Comparison of ENCODE assay signal across 1 cellular context in genomic region chr22:46776486-46776826, GRCh38.
TF ChIP-seq lines count a peak whose summit lies in the region.

No MANE protein-coding gene starts in this region.

TF ChIP-seq in GM12878, 131 proteins besides CTCF, POLR2A, EP300 and RAD21:
- TF ChIP-seq REST (IDR thresholded peaks at IDR 0.05; ENCODE audit: low read depth, low read length) (no peak), CUX1 (IDR thresholded peaks at IDR 0.05; ENCODE audit: insufficient replicate concordance, low read depth, low read length) (no peak), RB1 (IDR thresholded peaks at IDR 0.05; ENCODE audit: borderline replicate concordance) (no peak), MXI1 (IDR thresholded peaks at IDR 0.05; ENCODE audit: low read depth, low read length) (no peak), ZBTB4 (CRISPR knock-in tag; IDR thresholded peaks at IDR 0.05) (no peak), NR2C1 (IDR thresholded peaks at IDR 0.05) (no peak), ZNF622 (IDR thresholded peaks at IDR 0.05) (no peak), CBX3 (IDR thresholded peaks at IDR 0.05; ENCODE audit: borderline replicate concordance, low read depth) (no peak), E4F1 (IDR thresholded peaks at IDR 0.05; ENCODE audit: borderline replicate concordance, partially characterized antibody) (no peak), NRF1 (conservative IDR thresholded peaks at IDR 0.05; ENCODE audit: low read depth, low read length) (no peak), MEF2A (IDR thresholded peaks at IDR 0.05; ENCODE audit: insufficient read depth, low read depth, low read length) (no peak), TBL1XR1 (IDR thresholded peaks at IDR 0.05; ENCODE audit: low read depth, low read length) (no peak), MYC (IDR thresholded peaks at IDR 0.05; ENCODE audit: insufficient read depth, insufficient read length, insufficient replicate concordance, low read length, severe bottlenecking) (no peak), SKIL (IDR thresholded peaks at IDR 0.05; ENCODE audit: low read depth, poor library complexity, severe bottlenecking) (no peak), CHD4 (IDR thresholded peaks at IDR 0.05) (no peak), MLLT1 (IDR thresholded peaks at IDR 0.05) (no peak), ZSCAN29 (IDR thresholded peaks at IDR 0.05) (no peak), SUPT20H (IDR thresholded peaks at IDR 0.05; ENCODE audit: borderline replicate concordance, control insufficient read depth, low read depth, low read length) (no peak), TCF7 (IDR thresholded peaks at IDR 0.05; ENCODE audit: borderline replicate concordance) (no peak)
